8 cellular contexts compared by ENCODE assay signal in the genomic region with DNA sequence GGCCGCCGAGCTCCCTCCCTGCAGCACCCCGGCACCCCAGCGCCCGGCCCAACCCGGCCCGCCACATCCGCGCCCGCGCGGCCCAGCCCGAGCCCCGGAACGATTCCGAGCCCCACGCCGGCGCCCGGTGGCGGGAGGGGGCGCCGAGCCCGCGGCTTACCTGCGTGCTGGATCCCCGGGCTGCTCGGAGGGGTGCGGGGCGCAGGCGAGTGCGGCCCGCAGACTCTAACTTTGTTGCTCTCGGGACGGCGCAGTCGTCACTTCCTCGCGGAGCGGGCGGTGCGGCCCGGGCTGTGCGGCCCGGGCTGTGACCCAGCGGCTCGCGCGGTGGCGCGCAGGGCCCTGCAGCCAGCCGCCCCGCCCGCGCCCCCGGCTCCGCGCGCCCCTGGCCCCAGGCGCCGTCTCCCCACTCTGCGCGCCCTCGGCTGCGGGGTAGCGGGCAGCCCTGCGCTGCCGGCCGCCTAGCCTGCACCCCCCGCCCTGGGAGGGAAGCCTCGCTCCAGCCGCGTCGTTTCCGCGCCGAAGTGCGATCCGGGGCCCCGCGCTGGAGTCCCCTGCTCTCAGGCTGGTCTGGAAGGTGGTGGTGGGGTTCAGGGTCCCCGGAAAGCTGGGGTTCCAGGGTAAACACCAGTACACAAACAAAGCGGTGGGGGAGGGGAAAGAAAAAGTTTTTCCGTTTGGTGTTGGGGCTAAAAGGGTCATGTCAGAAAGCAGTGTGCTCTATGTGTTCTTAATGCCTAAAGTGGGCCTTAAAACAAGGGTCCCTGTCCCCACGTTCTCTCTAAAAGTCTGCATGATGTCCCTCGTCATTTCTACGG.
A peak's percentile ranks its signal among the peaks of the same experiment; 100 is the strongest.
DNase-seq lines count a peak whose midpoint lies in the region; ATAC-seq and TF ChIP-seq lines count a peak whose summit lies in the region.

No MANE protein-coding gene starts in this region.

- no peaks in the 10 kb centered on the region for H3K9me3 ChIP-seq in osteoblast (ENCODE audit: low read depth, low read length)

- peak overlapping the region; percentile 88 for H3K4me3 Mint-ChIP-seq in GM23338
- peak overlapping the region; percentile 90 for H3K4me3 Mint-ChIP-seq in activated naive CD4-positive, alpha-beta T cell treated with anti-CD3 and anti-CD28 coated beads for 36 hours

- peaks cover 65% of the 10 kb centered on the region for H3K27me3 Mint-ChIP-seq in GM23338 (ENCODE audit: insufficient read depth, low read depth, poor library complexity)
- no peaks in the 10 kb centered on the region for H3K27me3 Mint-ChIP-seq in activated naive CD4-positive, alpha-beta T cell treated with anti-CD3 and anti-CD28 coated beads for 36 hours (ENCODE audit: low read depth)

- no peaks in the 10 kb centered on the region for H3K79me2 ChIP-seq in GM23338 (replicated peaks; ENCODE audit: insufficient read depth)
- peaks cover 39% of the 10 kb centered on the region for H3K79me2 ChIP-seq in osteoblast (ENCODE audit: insufficient read depth, low read length)

- H3K4me1 Mint-ChIP-seq in GM23338, result peaks cover 46% of the 10 kb centered on the region
- peaks cover 56% of the 10 kb centered on the region for H3K4me1 Mint-ChIP-seq in activated naive CD4-positive, alpha-beta T cell treated with anti-CD3 and anti-CD28 coated beads for 36 hours (ENCODE audit: low read depth)

- no peaks in the 10 kb centered on the region for H3K36me3 ChIP-seq in GM23338 (ENCODE audit: insufficient read depth)
- peaks cover 6% of the 10 kb centered on the region for H3K36me3 ChIP-seq in osteoblast (ENCODE audit: insufficient read depth, low read length)

- H3K27me3 ChIP-seq in GM23338 (ENCODE audit: insufficient read depth) (peaks cover 84% of the 10 kb centered on the region), osteoblast (ENCODE audit: insufficient read depth, low read length) (no peaks in the 10 kb centered on the region)

- H3K4me3 ChIP-seq in GM23338, result peak overlapping the region; percentile 80
- peak overlapping the region; percentile 75 for H3K4me3 ChIP-seq in osteoblast (ENCODE audit: insufficient read depth, low read length)

- H3K9me2 ChIP-seq in GM23338 (ENCODE audit: insufficient read depth), result no peaks in the 10 kb centered on the region

- no peaks in the 10 kb centered on the region for H3K9me3 Mint-ChIP-seq in GM23338
- no peaks in the 10 kb centered on the region for H3K9me3 Mint-ChIP-seq in activated naive CD4-positive, alpha-beta T cell treated with anti-CD3 and anti-CD28 coated beads for 36 hours

- H3F3A ChIP-seq in GM23338 (replicated peaks; ENCODE audit: low read depth), result 0 out of 2 replicates have a peak, but pooled peaks cover 3% of the 10 kb centered on the region

- peaks cover 32% of the 10 kb centered on the region for H3K4me1 ChIP-seq in GM23338 (ENCODE audit: insufficient read depth)
- peaks cover 64% of the 10 kb centered on the region for H3K4me1 ChIP-seq in osteoblast (ENCODE audit: insufficient read depth, low read length)

- DNase-seq in EH (ENCODE audit: low read depth) (peak; percentile 57), GM23338 (ENCODE audit: low spot score) (peak; percentile 73), OCI-M1 (lab: John Stamatoyannopoulos, UW) (peak; percentile 50), head of caudate nucleus (peak; percentile 40 to 89 (median 80)), osteoblast (ENCODE audit: insufficient read length, low spot score, missing footprints) (no peak), NCI-H187 treated with DMSO at 0.1 percent for 48 hours (lab: John Stamatoyannopoulos, UW) (no peak), NCI-H2029 (lab: John Stamatoyannopoulos, UW) (no peak)
- peak; percentile 66 for DNase-seq in activated naive CD4-positive, alpha-beta T cell treated with anti-CD3 and anti-CD28 coated beads for 36 hours

- no peak overlapping the region for H3K27ac Mint-ChIP-seq in GM23338
- peak overlapping the region; percentile 97 for H3K27ac Mint-ChIP-seq in activated naive CD4-positive, alpha-beta T cell treated with anti-CD3 and anti-CD28 coated beads for 36 hours

- no peak for TF ChIP-seq CTCF in GM23338 (conservative IDR thresholded peaks at IDR 0.05; ENCODE audit: low read depth in 2 of 2)
- no peak for TF ChIP-seq CTCF in osteoblast (IDR thresholded peaks at IDR 0.05; ENCODE audit: extremely low read depth, low read depth, low read length)

- ATAC-seq in GM23338, result peak; percentile 54

- H4K20me1 ChIP-seq in GM23338 (replicated peaks; ENCODE audit: insufficient read depth), result peaks cover 14% of the 10 kb centered on the region
- peaks cover 17% of the 10 kb centered on the region for H4K20me1 ChIP-seq in osteoblast (ENCODE audit: insufficient read depth, low read length)

- H3K27ac ChIP-seq in GM23338 (ENCODE audit: low read depth) (no peak overlapping the region), osteoblast (ENCODE audit: low read depth, low read length) (peak overlapping the region; percentile 96)

- H2AFZ ChIP-seq in GM23338 (peak overlapping the region; percentile 100), osteoblast (ENCODE audit: low read length) (peak overlapping the region; percentile 49)

- no peaks in the 10 kb centered on the region for H3K36me3 Mint-ChIP-seq in GM23338 (ENCODE audit: low read depth)
- H3K36me3 Mint-ChIP-seq in activated naive CD4-positive, alpha-beta T cell treated with anti-CD3 and anti-CD28 coated beads for 36 hours (ENCODE audit: low read depth), result no peaks in the 10 kb centered on the region

- H3K4me2 ChIP-seq in GM23338 (peak overlapping the region; percentile 93), osteoblast (ENCODE audit: insufficient read depth, low read length) (peak overlapping the region; percentile 99)

- intact Hi-C loops in activated naive CD4-positive, alpha-beta T cell treated with anti-CD3 and anti-CD28 coated beads for 36 hours (cut with micrococcal nuclease), result loop anchor here (1.0 to 5.0 kb wide), 8 partner anchors 16 to 729 kb away; partner anchors contain the start of genes PNMA1, PTGR2, RBM25 and ZNF410
- intact Hi-C loops in head of caudate nucleus (cut with DNase I), result loop anchor here (5.0 kb wide), 1 partner anchor 35 kb away; no protein-coding TSS in a partner anchor

- CTCF ChIA-PET in activated naive CD4-positive, alpha-beta T cell treated with anti-CD3 and anti-CD28 coated beads for 36 hours (lab: Charles Lee), result interaction anchor here (0.6 to 2.6 kb wide), 11 partner anchors 11 to 92 kb away, joined by 3 to 11 read pairs (median 4); partner anchors contain the start of gene PTGR2

TF ChIP-seq in GM23338, 12 proteins besides CTCF, POLR2A, EP300 and RAD21 (continues in another document):
- TF ChIP-seq ZNF114 (CRISPR knock-in tag; IDR thresholded peaks at IDR 0.05) (no peak), STAT1 (IDR thresholded peaks at IDR 0.05; ENCODE audit: unreplicated experiment) (no peak), ZNF462 (CRISPR knock-in tag; IDR thresholded peaks at IDR 0.05) (no peak)

Comparison
In these comparisons a context has a peak if more than half of its experiments do, and no peak if none do; other contexts are left out.
1. DNase-seq: peak in EH (single experiment), GM23338 (single experiment), OCI-M1 (single experiment), activated naive CD4-positive, alpha-beta T cell treated with anti-CD3 and anti-CD28 coated beads for 36 hours (single experiment) and head of caudate nucleus (42 of 42); none in osteoblast (single experiment), NCI-H187 treated with DMSO at 0.1 percent for 48 hours (single experiment) and NCI-H2029 (single experiment).